Comparison of ENCODE assay signal across 8 cellular contexts in the genomic region with DNA sequence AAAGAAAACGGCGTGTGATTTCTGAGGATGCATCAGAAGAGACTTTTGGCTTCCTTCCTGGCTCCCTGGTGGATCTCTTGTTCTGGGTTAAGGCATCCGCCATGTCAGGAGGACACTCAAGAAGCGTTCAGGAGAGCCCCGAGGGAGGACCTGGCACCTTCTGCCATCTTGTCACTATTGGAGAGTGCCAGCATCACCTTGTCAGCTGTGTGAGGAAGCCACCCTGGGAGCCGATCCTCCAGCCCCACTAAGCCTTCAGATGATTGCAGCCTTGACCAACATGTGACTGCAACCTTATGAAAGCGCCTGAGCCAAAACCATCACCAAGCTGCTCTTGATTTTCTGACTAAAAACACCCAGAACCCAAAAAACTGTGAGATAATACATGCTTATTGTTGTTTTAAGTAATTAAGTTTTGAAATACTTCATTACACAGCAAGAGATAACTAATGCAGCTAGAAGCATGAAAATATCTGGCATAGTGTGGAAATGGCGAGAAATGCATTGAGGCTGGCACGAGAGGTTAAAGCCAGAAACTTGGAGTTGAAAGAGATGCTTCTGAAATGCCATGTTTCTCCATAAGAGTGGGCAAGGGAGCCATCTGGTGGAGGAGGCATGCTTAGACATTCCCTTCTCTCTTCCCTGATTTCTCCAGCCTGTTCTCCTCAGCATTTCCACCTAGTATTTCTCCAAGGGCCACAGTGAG. TPM values are rescaled to one million over a fixed set of nuclear protein-coding genes. Genes with fewer than 3 reads are reported as not detected.
DNase-seq lines count a peak whose midpoint lies in the region; ATAC-seq and TF ChIP-seq lines count a peak whose summit lies in the region.

No MANE protein-coding gene starts in this region.

- peak overlapping the region; percentile 24; the same call in 1 of the 2 replicates for H3K4me2 ChIP-seq in OCI-LY3 (ENCODE audit: low read length)

- H3K79me2 ChIP-seq in OCI-LY3 (ENCODE audit: low read length) = no peaks in the 10 kb centered on the region

- no peaks in the 10 kb centered on the region for H4K20me1 ChIP-seq in OCI-LY3 (ENCODE audit: insufficient read depth, low read length)

- peaks cover 5% of the 10 kb centered on the region; the same call in 1 of the 2 replicates for H3K4me1 ChIP-seq in OCI-LY3 (ENCODE audit: low read length)

- no peak overlapping the region for H3K27ac ChIP-seq in OCI-LY3 (ENCODE audit: low read length)

- TF ChIP-seq CTCF in OCI-LY3 (IDR thresholded peaks at IDR 0.05; ENCODE audit: low read depth, low read length) (peak; percentile 68), fibroblast of the aortic adventitia (IDR thresholded peaks at IDR 0.05; ENCODE audit: insufficient read depth, low read length) (peak; percentile 86)

- no peak for TF ChIP-seq POLR2A in GM18505 (IDR thresholded peaks at IDR 0.05; ENCODE audit: borderline replicate concordance, extremely low read depth, insufficient read depth, insufficient read length)

- ATAC-seq in GM19023 (IDR thresholded peaks at IDR 0.05; ENCODE audit: unreplicated experiment) = no peak
- ATAC-seq in GM18505 (IDR thresholded peaks at IDR 0.05; ENCODE audit: unreplicated experiment) = no peak

- no peaks in the 10 kb centered on the region for H3K27me3 ChIP-seq in OCI-LY3 (ENCODE audit: low read depth, low read length)

- no peak overlapping the region for H3K9ac ChIP-seq in OCI-LY3 (ENCODE audit: low read length)

- H2AFZ ChIP-seq in OCI-LY3 (ENCODE audit: low read depth, low read length) = peak overlapping the region; percentile 33; the same call in 1 of the 2 replicates

- no peaks in the 10 kb centered on the region for H3K36me3 ChIP-seq in OCI-LY3 (replicated peaks; ENCODE audit: low read depth, low read length)

- DNase-seq in COR-L47 (lab: John Stamatoyannopoulos, UW) = peak; percentile 34
- peak; percentile 91 for DNase-seq in HT-29 (ENCODE audit: low spot score)
- DNase-seq in activated T-cell treated with anti-CD3 and anti-CD28 coated beads, Interleukin-2, amount 50 U/mL, for 1 hour = peak; percentile 38
- DNase-seq in fibroblast of the aortic adventitia (ENCODE audit: low read depth) = peak; percentile 89
- peak in 45 of 56 donors; percentile 10 to 85 (median 53) for DNase-seq in nucleus accumbens (lab: John Stamatoyannopoulos, UW)

- H3K4me3 ChIP-seq in OCI-LY3 (ENCODE audit: low read length) = no peak overlapping the region
- no peak overlapping the region for H3K4me3 ChIP-seq in fibroblast of the aortic adventitia (ENCODE audit: low read depth, low read length)

- no peaks in the 10 kb centered on the region for H3K9me3 ChIP-seq in OCI-LY3 (ENCODE audit: insufficient read depth, low read length)

RNA-seq across cellular contexts. Expression of gene ZFYVE27, which starts 5.4 kb away (rescaled TPM):
- 34.6 and 45.5 TPM in 2 replicates for total RNA-seq in HT-29 (2014; rRNA removed; shearing (Covaris generic))
- 14.1 and 20.4 TPM in 2 replicates for total RNA-seq in fibroblast of the aortic adventitia (ENCODE audit: low replicate concordance)

RNA-seq across cellular contexts. Expression of gene MARVELD1, which starts 18.0 kb away (rescaled TPM):
- 24.5 and 24.9 TPM in 2 replicates for total RNA-seq in HT-29 (2014; rRNA removed; shearing (Covaris generic))
- 34.9 and 64.3 TPM in 2 replicates for total RNA-seq in fibroblast of the aortic adventitia (ENCODE audit: low replicate concordance)

RNA-seq across cellular contexts. Expression of gene SFRP5, which starts 40.3 kb away (rescaled TPM):
- 0.21 TPM in 1 of 2 replicates, not detected in the other for total RNA-seq in HT-29 (2014; rRNA removed; shearing (Covaris generic))
- not detected in 2 replicates for total RNA-seq in fibroblast of the aortic adventitia (ENCODE audit: low replicate concordance)

RNA-seq across cellular contexts. Expression of gene AVPI1, which starts 44.5 kb away (rescaled TPM):
- 31.9 and 35.5 TPM in 2 replicates for total RNA-seq in HT-29 (2014; rRNA removed; shearing (Covaris generic))
- 20.2 TPM in 2 replicates for total RNA-seq in fibroblast of the aortic adventitia (ENCODE audit: low replicate concordance)

Comparison
In these comparisons a context has a peak if more than half of its experiments do, and no peak if none do; other contexts are left out.
1. DNase-seq: peak in every context shown above with its lines; median percentile 91 in HT-29; 89 in fibroblast of the aortic adventitia; 53 in nucleus accumbens; 38 in activated T-cell treated with anti-CD3 and anti-CD28 coated beads, Interleukin-2, amount 50 U/mL, for 1 hour; 34 in COR-L47.